ENCODE assay signal across 12 cellular contexts in the genomic region with DNA sequence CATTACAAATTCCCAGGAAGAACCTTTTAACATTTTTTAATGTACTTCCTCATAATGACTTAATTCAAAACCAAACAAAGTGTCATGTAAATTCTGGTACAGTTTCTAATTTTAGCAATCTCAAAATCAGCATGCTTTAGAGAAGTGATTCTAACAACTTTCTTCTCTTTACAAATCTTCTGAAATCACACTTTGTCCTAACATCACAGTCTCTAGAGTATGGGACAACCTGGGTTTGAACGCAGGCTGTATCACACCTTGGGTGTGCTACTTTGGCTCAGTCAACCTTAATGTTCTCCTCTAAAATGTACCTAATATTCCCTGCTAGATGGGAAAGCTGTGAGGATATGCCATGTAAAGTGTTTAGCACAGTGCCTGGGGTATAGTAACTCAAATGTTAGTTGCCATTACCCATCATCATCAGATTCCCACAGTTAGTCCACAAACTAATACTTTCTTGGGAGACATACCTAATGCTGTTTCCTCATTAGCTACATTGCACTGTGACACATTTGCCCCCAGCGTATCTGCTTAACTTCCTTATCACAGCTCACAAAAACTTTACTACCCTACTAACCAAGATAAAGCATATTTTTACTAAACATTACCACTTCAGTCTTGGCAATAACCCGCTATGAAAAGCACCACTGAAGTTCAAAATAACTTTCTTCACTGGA. TPM values are rescaled to one million over a fixed set of nuclear protein-coding genes. Genes with fewer than 3 reads are reported as not detected.
DNase-seq lines count a peak whose midpoint lies in the region; ATAC-seq and TF ChIP-seq lines count a peak whose summit lies in the region.
"Had no signal": no experiment of that assay in that cellular context is flagged by ENCODE, and none has a peak within 500 bp of the region (broad histone marks: within the 10 kb centered on the region; RNA-seq: fewer than 3 reads in every experiment).

No MANE protein-coding gene starts in this region.

- H3K27me3 Mint-ChIP-seq in nephron (ENCODE audit: low read depth), result no peaks in the 10 kb centered on the region
- H3K27me3 Mint-ChIP-seq: activated naive CD8-positive, alpha-beta T cell treated with anti-CD3 and anti-CD28 coated beads, Interleukin-2, amount 10 ng/mL, durations not matched to agents 7 days and 5 days had no signal

- DNase-seq in LoVo (ENCODE audit: low spot score), result peak; percentile 62
- DNase-seq in body of pancreas, result no peak
- DNase-seq in central memory CD4-positive, alpha-beta T cell, result no peak
- no peak for DNase-seq in anterior cingulate cortex (lab: John Stamatoyannopoulos, UW)
- no peak for DNase-seq in dedifferentiated amniotic fluid mesenchymal stem cell (ENCODE audit: extremely low spot score)
- DNase-seq: activated CD8-positive, alpha-beta T cell treated with anti-CD3 and anti-CD28 coated beads, Interleukin-2, amount 10 ng/mL, durations not matched to agents 7 days and 5 days; activated naive CD8-positive, alpha-beta T cell treated with anti-CD3 and anti-CD28 coated beads, Interleukin-2, amount 10 ng/mL, durations not matched to agents 7 days and 5 days; SW 1271; tibial artery had no signal

- peak overlapping the region in 2 of 10 experiments; percentile 6 to 11; a peak in 1 of 20 replicates for H3K4me3 ChIP-seq in BLaER1 treated with 17β-estradiol and CSF1 and Interleukin-3, amounts not matched to agents 10 nM and 100 nM
- no peak overlapping the region for H3K4me3 ChIP-seq in body of pancreas
- H3K4me3 ChIP-seq: tibial artery had no signal

- peak overlapping the region; percentile 55 to 74 (median 64) for H3K4me3 Mint-ChIP-seq in nephron
- H3K4me3 Mint-ChIP-seq: activated CD8-positive, alpha-beta T cell treated with anti-CD3 and anti-CD28 coated beads, Interleukin-2, amount 10 ng/mL, durations not matched to agents 7 days and 5 days; activated naive CD8-positive, alpha-beta T cell treated with anti-CD3 and anti-CD28 coated beads, Interleukin-2, amount 10 ng/mL, durations not matched to agents 7 days and 5 days had no signal

- H3K27ac ChIP-seq in BLaER1 treated with 17β-estradiol and CSF1 and Interleukin-3, amounts not matched to agents 10 nM and 100 nM, result peak overlapping the region in 7 of 11 experiments; percentile 5 to 76 (median 69); a peak in 10 of 22 replicates
- H3K27ac ChIP-seq in body of pancreas, result peak overlapping the region; percentile 32 to 93 (median 75)
- H3K27ac ChIP-seq: tibial artery had no signal

- intact Hi-C loops in body of pancreas (cut with DNase I), result no loop called here

- peak overlapping the region; percentile 31 to 80 (median 67) for H3K27ac Mint-ChIP-seq in nephron
- H3K27ac Mint-ChIP-seq: activated CD8-positive, alpha-beta T cell treated with anti-CD3 and anti-CD28 coated beads, Interleukin-2, amount 10 ng/mL, durations not matched to agents 7 days and 5 days; activated naive CD8-positive, alpha-beta T cell treated with anti-CD3 and anti-CD28 coated beads, Interleukin-2, amount 10 ng/mL, durations not matched to agents 7 days and 5 days had no signal

- WGBS in body of pancreas, 2 donors, result 8 to 16% methylated on average over 3 of the region's 3 CpGs

- TF ChIP-seq CTCF in body of pancreas (IDR thresholded peaks at IDR 0.05) (no peak), nephron (IDR thresholded peaks at IDR 0.05; ENCODE audit: unreplicated experiment in 3 of 3) (no peak)

- no peak for ATAC-seq in body of pancreas
- ATAC-seq in HG03196 (IDR thresholded peaks at IDR 0.05; ENCODE audit: unreplicated experiment), result no peak
- ATAC-seq: activated CD8-positive, alpha-beta T cell treated with anti-CD3 and anti-CD28 coated beads, Interleukin-2, amount 10 ng/mL, durations not matched to agents 7 days and 5 days had no signal

- H3K4me1 ChIP-seq in BLaER1 treated with 17β-estradiol and CSF1 and Interleukin-3, amounts not matched to agents 10 nM and 100 nM, result peaks cover 39 to 75% (median 57%) of the 10 kb centered on the region in 10 experiments
- peaks cover 68% of the 10 kb centered on the region for H3K4me1 ChIP-seq in body of pancreas

- no peak for TF ChIP-seq POLR2A in body of pancreas (IDR thresholded peaks at IDR 0.05)

- peaks cover 58% of the 10 kb centered on the region for H3K4me1 Mint-ChIP-seq in nephron

- H3K4me2 ChIP-seq in BLaER1 treated with 17β-estradiol and CSF1 and Interleukin-3, amounts not matched to agents 10 nM and 100 nM, result peak overlapping the region; percentile 43 to 97 (median 90)

- no peaks in the 10 kb centered on the region for H3K9me3 ChIP-seq in BLaER1 treated with 17β-estradiol and CSF1 and Interleukin-3, amounts not matched to agents 10 nM and 100 nM (replicated peaks in 1 of 11)
- no peaks in the 10 kb centered on the region for H3K9me3 ChIP-seq in body of pancreas
- H3K9me3 ChIP-seq: tibial artery had no signal

- H3K36me3 ChIP-seq in BLaER1 treated with 17β-estradiol and CSF1 and Interleukin-3, amounts not matched to agents 10 nM and 100 nM, result peaks cover 0 to 56% (median 24%) of the 10 kb centered on the region in 11 experiments; a peak in 13 of 22 replicates
- no peaks in the 10 kb centered on the region for H3K36me3 ChIP-seq in body of pancreas (replicated peaks in 1 of 2; ENCODE audit: insufficient read depth in 1 of 2, low read depth in 2 of 2)
- H3K36me3 ChIP-seq: tibial artery had no signal

- peak overlapping the region in 4 of 11 experiments; percentile 50 to 65 (median 58); a peak in 9 of 22 replicates for H3K9ac ChIP-seq in BLaER1 treated with 17β-estradiol and CSF1 and Interleukin-3, amounts not matched to agents 10 nM and 100 nM

- peaks cover 8 to 79% (median 72%) of the 10 kb centered on the region in 11 experiments; a peak in 20 of 22 replicates for H4K20me1 ChIP-seq in BLaER1 treated with 17β-estradiol and CSF1 and Interleukin-3, amounts not matched to agents 10 nM and 100 nM

- H3K36me3 Mint-ChIP-seq in nephron (ENCODE audit: low read depth), result peaks cover 14% of the 10 kb centered on the region

- no peaks in the 10 kb centered on the region for H3K9me3 Mint-ChIP-seq in nephron
- H3K9me3 Mint-ChIP-seq: activated naive CD8-positive, alpha-beta T cell treated with anti-CD3 and anti-CD28 coated beads, Interleukin-2, amount 10 ng/mL, durations not matched to agents 7 days and 5 days had no signal

- no peaks in the 10 kb centered on the region for H3K27me3 ChIP-seq in BLaER1 treated with 17β-estradiol and CSF1 and Interleukin-3, amounts not matched to agents 10 nM and 100 nM
- no peaks in the 10 kb centered on the region for H3K27me3 ChIP-seq in body of pancreas
- H3K27me3 ChIP-seq: tibial artery had no signal

RNA-seq across cellular contexts. Expression of gene TSPAN3, which starts 3.1 kb away (rescaled TPM):
- total RNA-seq in body of pancreas, result 100 to 1,000 TPM in 1 of 2 donors, 10 to 100 TPM in 1; 99.1 to 118 TPM
